8 cellular contexts compared by ENCODE assay signal in the genomic region with DNA sequence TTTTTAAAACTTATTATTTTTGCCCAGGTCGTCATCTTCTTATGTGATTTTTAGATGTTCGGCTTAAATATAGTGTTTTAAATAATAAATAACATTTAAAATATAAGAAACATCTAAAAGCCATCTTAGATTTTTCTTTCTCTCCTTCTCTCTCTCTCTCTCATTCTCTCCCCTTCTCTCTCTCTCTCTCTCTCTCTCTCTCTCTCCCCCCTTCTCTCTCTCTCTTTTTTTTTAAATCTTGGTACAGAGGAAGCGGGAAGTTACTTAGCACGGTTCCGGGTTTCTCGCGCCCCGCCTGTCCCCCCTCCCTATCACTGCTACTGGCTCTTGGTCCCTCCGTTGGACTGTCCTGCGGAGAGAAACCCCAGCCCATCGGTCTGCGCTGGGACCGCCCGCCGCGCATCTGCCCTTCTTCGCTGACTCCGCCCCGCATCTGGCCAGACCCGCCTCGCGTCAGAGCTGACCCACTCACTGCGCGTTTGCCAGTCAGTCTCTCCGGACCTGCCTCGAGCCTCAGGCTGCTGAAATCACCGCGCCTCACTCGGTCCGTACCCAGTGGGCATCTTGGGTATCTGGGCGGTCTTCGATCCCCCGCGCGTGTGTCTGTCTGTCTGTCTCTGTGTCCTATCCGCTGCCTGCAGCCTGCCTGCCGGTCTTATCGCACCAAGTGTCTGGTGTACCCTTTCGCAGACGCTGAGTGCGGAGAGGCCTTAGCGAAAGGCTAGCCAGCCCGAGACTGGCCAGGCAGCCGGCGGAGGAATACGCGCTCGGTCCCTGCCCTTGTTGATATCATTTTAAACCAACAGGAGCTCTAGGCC. TPM values are rescaled to one million over a fixed set of nuclear protein-coding genes. Genes with fewer than 3 reads are reported as not detected.
DNase-seq lines count a peak whose midpoint lies in the region; ATAC-seq, FAIRE-seq and TF ChIP-seq lines count a peak whose summit lies in the region.

A gene (plus strand): TSS at position 489 of the 818 bp plus-strand sequence. CDS start 739 bp downstream, outside the sequence.

- no peaks in the 10 kb centered on the region for H3K9me3 Mint-ChIP-seq in activated CD8-positive, alpha-beta T cell treated with anti-CD3 and anti-CD28 coated beads, Interleukin-2, amount 10 ng/mL, durations not matched to agents 7 days and 5 days (ENCODE audit: insufficient read depth)

- no peak within 1 kb of the TSS for H2AFZ ChIP-seq in neural cell (ENCODE audit: low read depth, low read length)

- H3K4me1 Mint-ChIP-seq in activated CD8-positive, alpha-beta T cell treated with anti-CD3 and anti-CD28 coated beads, Interleukin-2, amount 10 ng/mL, durations not matched to agents 7 days and 5 days (ENCODE audit: low read depth) = no peaks in the 10 kb centered on the region

- peak within 1 kb of the TSS; percentile 30 for H3K4me2 ChIP-seq in neural cell (ENCODE audit: low read length)

- H3K9me3 ChIP-seq in SJCRH30 (replicated peaks) (no peaks in the 10 kb centered on the region), neural cell (ENCODE audit: low read length) (no peaks in the 10 kb centered on the region)

- ATAC-seq in activated CD8-positive, alpha-beta T cell treated with anti-CD3 and anti-CD28 coated beads, Interleukin-2, amount 10 ng/mL, durations not matched to agents 7 days and 5 days = no peak

- H3K36me3 Mint-ChIP-seq in activated CD8-positive, alpha-beta T cell treated with anti-CD3 and anti-CD28 coated beads, Interleukin-2, amount 10 ng/mL, durations not matched to agents 7 days and 5 days (ENCODE audit: low read depth) = no peaks in the 10 kb centered on the region

- H3K9ac ChIP-seq in neural cell (ENCODE audit: low read length) = peak within 1 kb of the TSS; percentile 60

- H3F3A ChIP-seq in neural cell (ENCODE audit: insufficient read depth, low read length, poor library complexity, severe bottlenecking) = no peaks in the 10 kb centered on the region

- no peaks in the 10 kb centered on the region for H3K4me1 ChIP-seq in SJCRH30

- TF ChIP-seq EP300 in neural cell (conservative IDR thresholded peaks at IDR 0.05; ENCODE audit: poor library complexity, severe bottlenecking) = no peak

- no peaks in the 10 kb centered on the region for H3K27me3 Mint-ChIP-seq in activated CD8-positive, alpha-beta T cell treated with anti-CD3 and anti-CD28 coated beads, Interleukin-2, amount 10 ng/mL, durations not matched to agents 7 days and 5 days (ENCODE audit: low read depth)

- CTCF ChIA-PET in activated CD8-positive, alpha-beta T cell treated with anti-CD3 and anti-CD28 coated beads, Interleukin-2, amount 10 ng/mL, durations not matched to agents 7 days and 5 days (lab: Charles Lee) = no interaction called here

- no peak within 1 kb of the TSS for H3K27ac Mint-ChIP-seq in activated CD8-positive, alpha-beta T cell treated with anti-CD3 and anti-CD28 coated beads, Interleukin-2, amount 10 ng/mL, durations not matched to agents 7 days and 5 days

- peak within 1 kb of the TSS; percentile 65 for H3K4me3 ChIP-seq in SJCRH30
- peak within 1 kb of the TSS; percentile 70 for H3K4me3 ChIP-seq in neural cell (ENCODE audit: low read length)

- DNase-seq in COLO829 (ENCODE audit: low spot score) = peak; percentile 2
- DNase-seq in SJCRH30 = peak; percentile 86 to 87
- DNase-seq in frontal cortex (ENCODE audit: low spot score in 2 of 2) = peak; percentile 9 to 25
- DNase-seq in RKO (ENCODE audit: low spot score) = no peak
- DNase-seq in activated CD8-positive, alpha-beta T cell treated with anti-CD3 and anti-CD28 coated beads, Interleukin-2, amount 10 ng/mL, durations not matched to agents 7 days and 5 days = no peak
- DNase-seq in ACHN = no peak
- no peak for DNase-seq in D721Med (ENCODE audit: insufficient read length, low spot score)

- FAIRE-seq in frontal cortex (lab: Jason Lieb, UNC) (no peak), D721Med (lab: Jason Lieb, UNC) (no peak)

- POLR2A ChIA-PET in activated CD8-positive, alpha-beta T cell treated with anti-CD3 and anti-CD28 coated beads, Interleukin-2, amount 10 ng/mL, durations not matched to agents 7 days and 5 days (lab: Charles Lee) = no interaction called here

- H3K4me3 Mint-ChIP-seq in activated CD8-positive, alpha-beta T cell treated with anti-CD3 and anti-CD28 coated beads, Interleukin-2, amount 10 ng/mL, durations not matched to agents 7 days and 5 days = no peak within 1 kb of the TSS

- TF ChIP-seq CTCF in neural cell (IDR thresholded peaks at IDR 0.05; ENCODE audit: poor library complexity, severe bottlenecking) (no peak), D721Med (IDR thresholded peaks at IDR 0.05; ENCODE audit: insufficient read depth, missing control alignments) (no peak)

- H4K20me1 ChIP-seq in neural cell (ENCODE audit: insufficient read depth) = no peaks in the 10 kb centered on the region

- in situ Hi-C loops in ACHN (cut with HindIII; ENCODE audit: low pct_ligation_motif_present, low pct_unique_long_range_greater_than_20kb, low sequenced_read_pairs) = no loop called here

- H3K9me2 ChIP-seq in neural cell (ENCODE audit: insufficient read depth, low read length) = no peaks in the 10 kb centered on the region

- H3K27me3 ChIP-seq in SJCRH30 = no peaks in the 10 kb centered on the region
- no peaks in the 10 kb centered on the region for H3K27me3 ChIP-seq in neural cell (ENCODE audit: insufficient read depth, low read depth, low read length)

- H3K36me3 ChIP-seq in SJCRH30 (no peaks in the 10 kb centered on the region), neural cell (ENCODE audit: insufficient read depth, low read length) (no peaks in the 10 kb centered on the region)

- no peak for TF ChIP-seq RAD21 in neural cell (conservative IDR thresholded peaks at IDR 0.05)

- H3K27ac ChIP-seq in SJCRH30 (peak within 1 kb of the TSS; percentile 81), neural cell (ENCODE audit: low read length) (peak within 1 kb of the TSS; percentile 24)

- no peaks in the 10 kb centered on the region for H3K79me2 ChIP-seq in neural cell (replicated peaks; ENCODE audit: insufficient read depth, low read length)

TF ChIP-seq in neural cell, 6 proteins besides CTCF, POLR2A, EP300 and RAD21:
- TF ChIP-seq, protein P1, sequence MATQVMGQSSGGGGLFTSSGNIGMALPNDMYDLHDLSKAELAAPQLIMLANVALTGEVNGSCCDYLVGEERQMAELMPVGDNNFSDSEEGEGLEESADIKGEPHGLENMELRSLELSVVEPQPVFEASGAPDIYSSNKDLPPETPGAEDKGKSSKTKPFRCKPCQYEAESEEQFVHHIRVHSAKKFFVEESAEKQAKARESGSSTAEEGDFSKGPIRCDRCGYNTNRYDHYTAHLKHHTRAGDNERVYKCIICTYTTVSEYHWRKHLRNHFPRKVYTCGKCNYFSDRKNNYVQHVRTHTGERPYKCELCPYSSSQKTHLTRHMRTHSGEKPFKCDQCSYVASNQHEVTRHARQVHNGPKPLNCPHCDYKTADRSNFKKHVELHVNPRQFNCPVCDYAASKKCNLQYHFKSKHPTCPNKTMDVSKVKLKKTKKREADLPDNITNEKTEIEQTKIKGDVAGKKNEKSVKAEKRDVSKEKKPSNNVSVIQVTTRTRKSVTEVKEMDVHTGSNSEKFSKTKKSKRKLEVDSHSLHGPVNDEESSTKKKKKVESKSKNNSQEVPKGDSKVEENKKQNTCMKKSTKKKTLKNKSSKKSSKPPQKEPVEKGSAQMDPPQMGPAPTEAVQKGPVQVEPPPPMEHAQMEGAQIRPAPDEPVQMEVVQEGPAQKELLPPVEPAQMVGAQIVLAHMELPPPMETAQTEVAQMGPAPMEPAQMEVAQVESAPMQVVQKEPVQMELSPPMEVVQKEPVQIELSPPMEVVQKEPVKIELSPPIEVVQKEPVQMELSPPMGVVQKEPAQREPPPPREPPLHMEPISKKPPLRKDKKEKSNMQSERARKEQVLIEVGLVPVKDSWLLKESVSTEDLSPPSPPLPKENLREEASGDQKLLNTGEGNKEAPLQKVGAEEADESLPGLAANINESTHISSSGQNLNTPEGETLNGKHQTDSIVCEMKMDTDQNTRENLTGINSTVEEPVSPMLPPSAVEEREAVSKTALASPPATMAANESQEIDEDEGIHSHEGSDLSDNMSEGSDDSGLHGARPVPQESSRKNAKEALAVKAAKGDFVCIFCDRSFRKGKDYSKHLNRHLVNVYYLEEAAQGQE (IDR thresholded peaks at IDR 0.05; ENCODE audit: borderline replicate concordance) = no peak
- TF ChIP-seq POLR2AphosphoS5 (IDR thresholded peaks at IDR 0.05) = peak; percentile 31
- TF ChIP-seq MXI1 (conservative IDR thresholded peaks at IDR 0.05; ENCODE audit: poor library complexity, severe bottlenecking) = no peak
- no peak for TF ChIP-seq SMC3 (conservative IDR thresholded peaks at IDR 0.05; ENCODE audit: poor library complexity)
- peak; percentile 56 for TF ChIP-seq TAF1 (IDR thresholded peaks at IDR 0.05; ENCODE audit: low read depth)
- TF ChIP-seq EZH2 (IDR thresholded peaks at IDR 0.05; ENCODE audit: borderline replicate concordance, insufficient read depth, low read length, poor library complexity, severe bottlenecking) = no peak

RNA-seq across cellular contexts. Expression of the gene that starts here (rescaled TPM):
- 8.4 and 10.6 TPM in 2 replicates for total RNA-seq in SJCRH30 (2014; rRNA removed; shearing (Covaris generic))
- 14.3 TPM for total RNA-seq in frontal cortex
- polyA plus RNA-seq in neural cell = 1.6 and 2.7 TPM in 2 replicates
- polyA minus RNA-seq in neural cell = 5.0 and 6.1 TPM in 2 replicates
- total RNA-seq in activated CD8-positive, alpha-beta T cell treated with anti-CD3 and anti-CD28 coated beads, Interleukin-2, amount 10 ng/mL, durations not matched to agents 7 days and 5 days = not detected

Comparison
In these comparisons a context has a peak if more than half of its experiments do, and no peak if none do; other contexts are left out.
1. DNase-seq: peak in COLO829 (single experiment), SJCRH30 (2 of 2) and frontal cortex (2 of 2); none in RKO (single experiment), activated CD8-positive, alpha-beta T cell treated with anti-CD3 and anti-CD28 coated beads, Interleukin-2, amount 10 ng/mL, durations not matched to agents 7 days and 5 days (single experiment), ACHN (single experiment) and D721Med (single experiment).